Comparison of ENCODE assay signal across 8 cellular contexts in genomic region chr1:235642021-235642942, GRCh38. TPM values are rescaled to one million over a fixed set of nuclear protein-coding genes. Genes with fewer than 3 reads are reported as not detected.
DNase-seq lines count a peak whose midpoint lies in the region; ATAC-seq, FAIRE-seq and TF ChIP-seq lines count a peak whose summit lies in the region.

No MANE protein-coding gene starts in this region.

- H3K4me1 Mint-ChIP-seq in GM23338 (peaks cover 55% of the 10 kb centered on the region), HFFc6 (ENCODE audit: low read depth) (peaks cover 7% of the 10 kb centered on the region; the same call in 1 of the 2 replicates)
- peaks cover 33% of the 10 kb centered on the region for H3K4me1 Mint-ChIP-seq in activated CD4-positive, alpha-beta T cell treated with anti-CD3 and anti-CD28 coated beads, Interleukin-2, amount 10 ng/mL, durations not matched to agents 7 days and 5 days

- no peak overlapping the region for H2AFZ ChIP-seq in GM23338
- H2AFZ ChIP-seq in endothelial cell of umbilical vein (ENCODE audit: low read depth, low read length), result peak overlapping the region; percentile 41

- POLR2A ChIA-PET in activated CD4-positive, alpha-beta T cell treated with anti-CD3 and anti-CD28 coated beads, Interleukin-2, amount 10 ng/mL, durations not matched to agents 7 days and 5 days (lab: Charles Lee), result interaction anchor here (0.6 kb wide), 1 partner anchor 419 kb away, joined by 13 read pairs; no protein-coding TSS in a partner anchor
- POLR2A ChIA-PET in endothelial cell of umbilical vein (lab: Charles Lee), result no interaction called here

- H3K4me3 ChIP-seq in GM23338 (no peak overlapping the region), endothelial cell of umbilical vein (replicated peaks in 1 of 3; ENCODE audit: insufficient read depth in 1 of 3, low read depth in 1 of 3, low read length in 3 of 3) (no peak overlapping the region)

- H3K79me2 ChIP-seq in GM23338 (replicated peaks; ENCODE audit: insufficient read depth) (peaks cover 92% of the 10 kb centered on the region), endothelial cell of umbilical vein (ENCODE audit: control insufficient read depth, insufficient read depth, low read length) (no peaks in the 10 kb centered on the region)

- no peaks in the 10 kb centered on the region for H3K9me1 ChIP-seq in endothelial cell of umbilical vein (replicated peaks; ENCODE audit: control insufficient read depth, extremely low read depth, insufficient read depth, low read length)

- ATAC-seq in GM23338, result peak; percentile 47

- peaks cover 26% of the 10 kb centered on the region for H4K20me1 ChIP-seq in GM23338 (replicated peaks; ENCODE audit: insufficient read depth)
- no peaks in the 10 kb centered on the region for H4K20me1 ChIP-seq in endothelial cell of umbilical vein (replicated peaks; ENCODE audit: control insufficient read depth, extremely low read depth, insufficient read depth, low read length)

- H3K27ac Mint-ChIP-seq in GM23338, result peak overlapping the region; percentile 83
- peak overlapping the region; percentile 93 for H3K27ac Mint-ChIP-seq in activated CD4-positive, alpha-beta T cell treated with anti-CD3 and anti-CD28 coated beads, Interleukin-2, amount 10 ng/mL, durations not matched to agents 7 days and 5 days
- H3K27ac Mint-ChIP-seq in HFFc6, result no peak overlapping the region

- 0 out of 2 replicates have a peak, but pooled peaks cover 3% of the 10 kb centered on the region for H3F3A ChIP-seq in GM23338 (replicated peaks; ENCODE audit: low read depth)

- TF ChIP-seq CTCF in GM23338 (conservative IDR thresholded peaks at IDR 0.05; ENCODE audit: low read depth in 2 of 2) (no peak), endothelial cell of umbilical vein (IDR thresholded peaks at IDR 0.05; ENCODE audit: extremely low read depth in 1 of 2, insufficient read depth in 1 of 2, low read depth in 1 of 2, low read length in 2 of 2) (no peak), HFFc6 (IDR thresholded peaks at IDR 0.05) (no peak)

- H3K27ac ChIP-seq in GM23338 (ENCODE audit: low read depth) (peak overlapping the region; percentile 80), endothelial cell of umbilical vein (ENCODE audit: insufficient read depth, low read depth, low read length) (no peak overlapping the region)

- H3K27me3 Mint-ChIP-seq in GM23338 (ENCODE audit: insufficient read depth, low read depth, poor library complexity) (peaks cover 6% of the 10 kb centered on the region), HFFc6 (ENCODE audit: insufficient read depth) (peaks cover 37% of the 10 kb centered on the region)
- H3K27me3 Mint-ChIP-seq in activated CD4-positive, alpha-beta T cell treated with anti-CD3 and anti-CD28 coated beads, Interleukin-2, amount 10 ng/mL, durations not matched to agents 7 days and 5 days, result peaks cover 20% of the 10 kb centered on the region

- H3K4me2 ChIP-seq in GM23338, result peak overlapping the region; percentile 65
- H3K4me2 ChIP-seq in endothelial cell of umbilical vein (ENCODE audit: insufficient read depth, low read length), result no peak overlapping the region

- H3K9me3 Mint-ChIP-seq in GM23338 (no peaks in the 10 kb centered on the region), HFFc6 (no peaks in the 10 kb centered on the region)
- no peaks in the 10 kb centered on the region for H3K9me3 Mint-ChIP-seq in activated CD4-positive, alpha-beta T cell treated with anti-CD3 and anti-CD28 coated beads, Interleukin-2, amount 10 ng/mL, durations not matched to agents 7 days and 5 days

- H3K9me2 ChIP-seq in GM23338 (ENCODE audit: insufficient read depth), result peaks cover 3% of the 10 kb centered on the region; the same call in 1 of the 2 replicates

- dilution Hi-C loops in endothelial cell of umbilical vein (cut with MboI; ENCODE audit: extremely low pct_ligation_motif_present, low sequenced_read_pairs), result no loop called here

- CTCF ChIA-PET in activated CD4-positive, alpha-beta T cell treated with anti-CD3 and anti-CD28 coated beads, Interleukin-2, amount 10 ng/mL, durations not matched to agents 7 days and 5 days (lab: Charles Lee), result interaction anchor here (1.3 to 1.5 kb wide), 2 partner anchors 11 to 42 kb away, joined by 3 to 4 read pairs; no protein-coding TSS in a partner anchor
- CTCF ChIA-PET in endothelial cell of umbilical vein (lab: Charles Lee), result no interaction called here

- peak overlapping the region; percentile 44; the same call in 1 of the 3 replicates for H3K4me3 Mint-ChIP-seq in GM23338
- peak overlapping the region; percentile 71 for H3K4me3 Mint-ChIP-seq in activated CD4-positive, alpha-beta T cell treated with anti-CD3 and anti-CD28 coated beads, Interleukin-2, amount 10 ng/mL, durations not matched to agents 7 days and 5 days
- H3K4me3 Mint-ChIP-seq in HFFc6, result no peak overlapping the region

- H3K4me1 ChIP-seq in GM23338 (ENCODE audit: insufficient read depth) (peaks cover 28% of the 10 kb centered on the region), endothelial cell of umbilical vein (ENCODE audit: control insufficient read depth, extremely low read depth, insufficient read depth, low read length) (peaks cover 7% of the 10 kb centered on the region)

- H3K9ac ChIP-seq in endothelial cell of umbilical vein (replicated peaks; ENCODE audit: extremely low read depth, insufficient read depth, low read length), result no peak overlapping the region

- intact Hi-C loops in endothelial cell of umbilical vein (cut with micrococcal nuclease), result loop anchor here (1.0 kb wide), 1 partner anchor 342 kb away; no protein-coding TSS in a partner anchor

- no peak for TF ChIP-seq POLR2A in endothelial cell of umbilical vein (IDR thresholded peaks at IDR 0.05; ENCODE audit: low read depth, low read length)

- DNase-seq in DMS153 (lab: John Stamatoyannopoulos, UW), result peak; percentile 63
- peak; percentile 59 for DNase-seq in GM23338 (ENCODE audit: low spot score)
- DNase-seq in NCI-H1105 (lab: John Stamatoyannopoulos, UW), result peak; percentile 19
- DNase-seq in activated CD4-positive, alpha-beta T cell treated with anti-CD3 and anti-CD28 coated beads, Interleukin-2, amount 10 ng/mL, durations not matched to agents 7 days and 5 days, result peak; percentile 78
- peak; percentile 62 for DNase-seq in endothelial cell of umbilical vein (ENCODE audit: low read depth, low spot score)
- peak; percentile 23 to 53 for DNase-seq in stimulated activated CD4-positive, alpha-beta T cell treated with anti-CD3 and anti-CD28 coated beads, Interleukin-2, amount 100 ng/mL, for 48 hours
- no peak for DNase-seq in ureter (ENCODE audit: low spot score)
- DNase-seq in HFFc6, result no peak

- H3K9me3 ChIP-seq in endothelial cell of umbilical vein (replicated peaks; ENCODE audit: control insufficient read depth, insufficient read depth, low read length), result no peaks in the 10 kb centered on the region

- H3K36me3 ChIP-seq in GM23338 (ENCODE audit: insufficient read depth) (no peaks in the 10 kb centered on the region), endothelial cell of umbilical vein (ENCODE audit: control insufficient read depth in 2 of 2, extremely low read depth in 1 of 2, insufficient read depth in 2 of 2, low read length in 2 of 2) (no peaks in the 10 kb centered on the region)

- no peaks in the 10 kb centered on the region; the same call in 2 of the 3 replicates for H3K36me3 Mint-ChIP-seq in GM23338 (ENCODE audit: low read depth)
- H3K36me3 Mint-ChIP-seq in activated CD4-positive, alpha-beta T cell treated with anti-CD3 and anti-CD28 coated beads, Interleukin-2, amount 10 ng/mL, durations not matched to agents 7 days and 5 days (ENCODE audit: low read depth), result peaks cover 2% of the 10 kb centered on the region
- H3K36me3 Mint-ChIP-seq in HFFc6 (ENCODE audit: low read depth), result no peaks in the 10 kb centered on the region

- H3K27me3 ChIP-seq in GM23338 (ENCODE audit: insufficient read depth) (no peaks in the 10 kb centered on the region), endothelial cell of umbilical vein (ENCODE audit: control insufficient read depth in 2 of 2, insufficient read depth in 2 of 2, low read length in 2 of 2) (peaks cover 2% of the 10 kb centered on the region in 2 experiments)

- BruUV-seq in endothelial cell of umbilical vein (replicated peaks; lab: Mats Ljungman, UMichigan), result no TSS peak

- FAIRE-seq in endothelial cell of umbilical vein (lab: Jason Lieb, UNC), result peak; percentile 72

TF ChIP-seq in GM23338, 12 proteins besides CTCF, POLR2A, EP300 and RAD21 (continues in another document):
- no peak for TF ChIP-seq JUNB (IDR thresholded peaks at IDR 0.05; ENCODE audit: unreplicated experiment)
- TF ChIP-seq EZH2 (IDR thresholded peaks at IDR 0.05; ENCODE audit: low read depth, unreplicated experiment), result no peak
- no peak for TF ChIP-seq NANOG (IDR thresholded peaks at IDR 0.05; ENCODE audit: borderline replicate concordance)
- TF ChIP-seq EZH2phosphoT487 (IDR thresholded peaks at IDR 0.05; ENCODE audit: unreplicated experiment), result no peak

TF ChIP-seq in endothelial cell of umbilical vein, 7 proteins besides CTCF, POLR2A, EP300 and RAD21:
- TF ChIP-seq JUN (IDR thresholded peaks at IDR 0.05; ENCODE audit: borderline replicate concordance, insufficient read depth, insufficient read length, low read depth) (peak; percentile 64), MYC (IDR thresholded peaks at IDR 0.05; ENCODE audit: low read depth, low read length) (no peak)
TF ChIP-seq in endothelial cell of umbilical vein: peak in this region for 1.

RNA-seq across cellular contexts. Expression of gene GNG4, which starts 7.3 kb away (rescaled TPM):
- total RNA-seq in GM23338 (2014; rRNA removed; shearing (Covaris generic)), result 49.2 and 53.5 TPM in 2 replicates
- 37.9 and 40.2 TPM in 2 replicates for polyA plus RNA-seq in GM23338 (2016; fragmentation: Nextera tagmentation; extraction: Ambion mirVana)
- under 1 TPM; 0.37 to 0.42 TPM for total RNA-seq in activated CD4-positive, alpha-beta T cell treated with anti-CD3 and anti-CD28 coated beads, Interleukin-2, amount 10 ng/mL, durations not matched to agents 7 days and 5 days
- not detected in 2 replicates for total RNA-seq in endothelial cell of umbilical vein
- polyA plus RNA-seq in endothelial cell of umbilical vein, result 0.10 TPM in 2 replicates
- polyA plus RNA-seq in endothelial cell of umbilical vein (2011; cell fraction: cytosol; rRNA removed), result not detected in 2 replicates
- not detected in 2 replicates for polyA plus RNA-seq in endothelial cell of umbilical vein (2011; cell fraction: nucleus; rRNA removed)
- not detected in 2 replicates for polyA plus RNA-seq in endothelial cell of umbilical vein (2012)
- polyA minus RNA-seq in endothelial cell of umbilical vein, result not detected in 2 replicates
- not detected for polyA minus RNA-seq in endothelial cell of umbilical vein (2011; cell fraction: cytosol; rRNA and poly(A)+ RNA removed)
- not detected in 2 replicates for polyA minus RNA-seq in endothelial cell of umbilical vein (2011; cell fraction: nucleus; rRNA and poly(A)+ RNA removed)
- total RNA-seq in ureter, result not detected
- 1 to 10 TPM; 1.5 to 3.6 (median 2.9) TPM for total RNA-seq in HFFc6 (2021; fragmentation: NEBNext Ultra II Directional; extraction: Animal tissue kit (Norgen Biotek cat#: 25700))

Comparison
In these comparisons a context has a peak if more than half of its experiments do, and no peak if none do; other contexts are left out.
1. DNase-seq: peak in DMS153 (single experiment), GM23338 (single experiment), NCI-H1105 (single experiment), activated CD4-positive, alpha-beta T cell treated with anti-CD3 and anti-CD28 coated beads, Interleukin-2, amount 10 ng/mL, durations not matched to agents 7 days and 5 days (single experiment), endothelial cell of umbilical vein (single experiment) and stimulated activated CD4-positive, alpha-beta T cell treated with anti-CD3 and anti-CD28 coated beads, Interleukin-2, amount 100 ng/mL, for 48 hours (2 of 2); none in ureter (single experiment) and HFFc6 (single experiment).
2. RNA of gene GNG4, which starts 7.3 kb away (total RNA-seq): 49.2 to 53.5 TPM in GM23338; 1.5 to 3.6 TPM in HFFc6, 0.37 to 0.42 TPM in activated CD4-positive, alpha-beta T cell treated with anti-CD3 and anti-CD28 coated beads, Interleukin-2, amount 10 ng/mL, durations not matched to agents 7 days and 5 days, not detected in ureter (single experiment) and not detected in endothelial cell of umbilical vein; every median in the first group is over 10 times any median in the second.